29 cellular contexts compared by ENCODE assay signal in the genomic region with DNA sequence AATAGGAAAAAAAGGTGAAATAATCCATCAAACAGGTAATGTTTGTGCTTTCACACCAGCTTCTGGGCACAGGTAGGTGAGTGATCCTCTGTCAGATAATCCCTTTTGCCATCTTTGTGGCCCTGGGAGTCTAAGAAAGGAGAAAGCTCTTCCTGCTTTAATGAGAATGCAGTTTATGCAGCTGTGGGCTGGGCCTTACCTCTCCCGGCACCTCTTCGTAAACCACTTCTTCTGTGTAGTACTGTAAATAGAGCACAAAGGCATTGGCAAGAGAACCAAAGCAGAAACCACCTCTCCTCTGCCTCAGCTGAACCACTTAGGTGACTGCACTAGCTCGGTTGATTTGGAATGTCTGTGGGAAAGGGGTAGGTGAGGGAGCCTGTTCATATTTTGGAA. TPM values are rescaled to one million over a fixed set of nuclear protein-coding genes. Genes with fewer than 3 reads are reported as not detected.
A peak's percentile ranks its signal among the peaks of the same experiment; 100 is the strongest.
DNase-seq lines count a peak whose midpoint lies in the region; ATAC-seq and TF ChIP-seq lines count a peak whose summit lies in the region.
"Had no signal": no experiment of that assay in that cellular context is flagged by ENCODE, and none has a peak within 500 bp of the region (broad histone marks: within the 10 kb centered on the region; RNA-seq: fewer than 3 reads in every experiment).

No MANE protein-coding gene starts in this region.

- no peak overlapping the region for H3K14ac ChIP-seq in mesenchymal stem cell (ENCODE audit: low read length in 2 of 2)

- no peaks in the 10 kb centered on the region for H3K9me3 ChIP-seq in mesenchymal stem cell (ENCODE audit: control insufficient read depth, low read length)
- H3K9me3 ChIP-seq: breast epithelium, MG63, thoracic aorta, uterus had no signal

- 90% methylated on average over 3 of the region's 3 CpGs for WGBS in mesenchymal stem cell

- no peaks in the 10 kb centered on the region for H3K27me3 ChIP-seq in mesenchymal stem cell (ENCODE audit: control insufficient read depth in 1 of 2, insufficient read depth in 1 of 2, low read length in 2 of 2)
- H3K27me3 ChIP-seq: breast epithelium, MG63, uterus had no signal

- no peak overlapping the region for H2BK120ac ChIP-seq in mesenchymal stem cell (ENCODE audit: low read depth, low read length)

- no peak overlapping the region for H2AFZ ChIP-seq in mesenchymal stem cell (ENCODE audit: low read depth, low read length)
- H2AFZ ChIP-seq: parathyroid adenoma had no signal

- H3K4me3 ChIP-seq in mesenchymal stem cell (ENCODE audit: insufficient read depth in 1 of 2, low read depth in 1 of 2, low read length in 2 of 2): no peak overlapping the region
- H3K4me3 ChIP-seq: breast epithelium, MG63, thoracic aorta, uterus had no signal

- no peak overlapping the region for H2AK5ac ChIP-seq in mesenchymal stem cell (ENCODE audit: low read length, severe bottlenecking)

- no peaks in the 10 kb centered on the region for H3K9me3 Mint-ChIP-seq in type B pancreatic cell
- H3K9me3 Mint-ChIP-seq: CD4-positive, CD25-positive, alpha-beta regulatory T cell; stimulated activated naive CD8-positive, alpha-beta T cell treated with anti-CD3 and anti-CD28 coated beads, Interleukin-15, amount 100 ng/mL, for 72 hours; T-helper 2 cell treated with Interferon-gamma antibody and Interleukin-4, amounts not matched to agents 5 μg/mL and 100 μg/mL, for 36 hours had no signal

- no peak overlapping the region for H3K18ac ChIP-seq in mesenchymal stem cell (ENCODE audit: low read depth in 1 of 2, low read length in 2 of 2)

- no peak overlapping the region for H3K27ac ChIP-seq in mesenchymal stem cell (ENCODE audit: low read length, poor library complexity, severe bottlenecking)
- H3K27ac ChIP-seq: breast epithelium, KMS-11, parathyroid adenoma, thoracic aorta, uterus had no signal

- H3K4me3 Mint-ChIP-seq in type B pancreatic cell: no peak overlapping the region
- H3K4me3 Mint-ChIP-seq: activated CD4-positive, alpha-beta T cell treated with anti-CD3 and anti-CD28 coated beads for 36 hours; activated CD8-positive, alpha-beta T cell treated with anti-CD3 and anti-CD28 coated beads, Interleukin-2, amount 10 ng/mL, durations not matched to agents 7 days and 5 days; activated T-helper 17 cell treated with anti-CD3 and anti-CD28 coated beads, Interleukin-2, amount 50 U/mL, for 72 hours; CD4-positive, CD25-positive, alpha-beta regulatory T cell; stimulated activated naive CD8-positive, alpha-beta T cell treated with anti-CD3 and anti-CD28 coated beads, Interleukin-15, amount 100 ng/mL, for 72 hours; T-helper 2 cell treated with Interferon-gamma antibody and Interleukin-4, amounts not matched to agents 5 μg/mL and 100 μg/mL, for 36 hours had no signal

- no peak overlapping the region for H4K8ac ChIP-seq in mesenchymal stem cell (ENCODE audit: low read length)

- ATAC-seq in GM19467 (IDR thresholded peaks at IDR 0.05; ENCODE audit: unreplicated experiment): no peak
- ATAC-seq: activated CD4-positive, alpha-beta T cell treated with anti-CD3 and anti-CD28 coated beads for 36 hours; activated CD8-positive, alpha-beta T cell treated with anti-CD3 and anti-CD28 coated beads, Interleukin-2, amount 10 ng/mL, durations not matched to agents 7 days and 5 days; activated T-helper 17 cell treated with anti-CD3 and anti-CD28 coated beads, Interleukin-2, amount 50 U/mL, for 72 hours; right cardiac atrium; stimulated activated naive CD8-positive, alpha-beta T cell treated with anti-CD3 and anti-CD28 coated beads, Interleukin-15, amount 100 ng/mL, for 72 hours had no signal

- H3K4ac ChIP-seq in mesenchymal stem cell (ENCODE audit: low read depth in 1 of 2, low read length in 2 of 2): no peak overlapping the region

- H3K23ac ChIP-seq in mesenchymal stem cell (ENCODE audit: low read length in 2 of 2): no peak overlapping the region

- TF ChIP-seq CTCF in type B pancreatic cell (conservative IDR thresholded peaks at IDR 0.05): no peak

- peak overlapping the region; percentile 91 for H3K27ac Mint-ChIP-seq in type B pancreatic cell
- H3K27ac Mint-ChIP-seq: activated CD4-positive, alpha-beta T cell treated with anti-CD3 and anti-CD28 coated beads for 36 hours; activated CD8-positive, alpha-beta T cell treated with anti-CD3 and anti-CD28 coated beads, Interleukin-2, amount 10 ng/mL, durations not matched to agents 7 days and 5 days; activated T-helper 17 cell treated with anti-CD3 and anti-CD28 coated beads, Interleukin-2, amount 50 U/mL, for 72 hours; CD4-positive, CD25-positive, alpha-beta regulatory T cell; stimulated activated naive CD8-positive, alpha-beta T cell treated with anti-CD3 and anti-CD28 coated beads, Interleukin-15, amount 100 ng/mL, for 72 hours; T-helper 2 cell treated with Interferon-gamma antibody and Interleukin-4, amounts not matched to agents 5 μg/mL and 100 μg/mL, for 36 hours had no signal

- H3K9ac ChIP-seq in mesenchymal stem cell (ENCODE audit: low read length): no peak overlapping the region
- H3K9ac ChIP-seq: KMS-11, parathyroid adenoma had no signal

- H3K27me3 Mint-ChIP-seq in type B pancreatic cell: no peaks in the 10 kb centered on the region
- H3K27me3 Mint-ChIP-seq: stimulated activated naive CD8-positive, alpha-beta T cell treated with anti-CD3 and anti-CD28 coated beads, Interleukin-15, amount 100 ng/mL, for 72 hours had no signal

- DNase-seq in NCI-H510A treated with DMSO at 0.1 percent for 48 hours (lab: John Stamatoyannopoulos, UW) (peak; percentile 42), NCI-H510A (lab: John Stamatoyannopoulos, UW) (no peak), NCI-H2029 (lab: John Stamatoyannopoulos, UW) (peak; percentile 20), mesenchymal stem cell (no peak), type B pancreatic cell (ENCODE audit: extremely low spot score, unreplicated experiment) (no peak), cerebellum (ENCODE audit: low spot score) (no peak)
- DNase-seq in activated CD4-positive, alpha-beta T cell treated with anti-CD3 and anti-CD28 coated beads, Interleukin-2, amount 50 U/mL, for 4 hours: no peak
- DNase-seq: activated CD4-positive, alpha-beta T cell treated with anti-CD3 and anti-CD28 coated beads for 36 hours; activated CD8-positive, alpha-beta T cell treated with anti-CD3 and anti-CD28 coated beads, Interleukin-2, amount 10 ng/mL, durations not matched to agents 7 days and 5 days; activated naive CD4-positive, alpha-beta T cell treated with anti-CD3 and anti-CD28 coated beads, Interleukin-2, amount 50 U/mL, for 16 hours; CD4-positive, CD25-positive, alpha-beta regulatory T cell; hippocampal formation; left cardiac atrium; MG63; NCI-H1417 treated with DMSO at 0.1 percent for 48 hours; NCI-H226; right cardiac atrium; SIG-M5; stimulated activated CD4-positive, alpha-beta T cell treated with anti-CD3 and anti-CD28 coated beads, Interleukin-2, amount 100 ng/mL, for 24 hours; stimulated activated naive CD8-positive, alpha-beta T cell treated with anti-CD3 and anti-CD28 coated beads, Interleukin-15, amount 100 ng/mL, for 72 hours; uterus had no signal

- no peak overlapping the region for H2BK12ac ChIP-seq in mesenchymal stem cell (ENCODE audit: low read length in 2 of 2)

- H3K79me1 ChIP-seq in mesenchymal stem cell (replicated peaks; ENCODE audit: low read length, poor library complexity, severe bottlenecking): no peaks in the 10 kb centered on the region

- H3K4me1 ChIP-seq in mesenchymal stem cell (ENCODE audit: control insufficient read depth, insufficient read depth, low read depth, low read length): no peaks in the 10 kb centered on the region
- H3K4me1 ChIP-seq: breast epithelium, parathyroid adenoma, uterus had no signal

- H3K4me2 ChIP-seq in mesenchymal stem cell (ENCODE audit: low read length, poor library complexity, severe bottlenecking): peak overlapping the region; percentile 28
- H3K4me2 ChIP-seq: KMS-11 had no signal

- no peak overlapping the region for H2BK15ac ChIP-seq in mesenchymal stem cell (ENCODE audit: low read depth, poor library complexity, severe bottlenecking)

- H3K4me1 Mint-ChIP-seq in type B pancreatic cell (ENCODE audit: unreplicated experiment): peaks cover 22% of the 10 kb centered on the region
- H3K4me1 Mint-ChIP-seq: activated CD4-positive, alpha-beta T cell treated with anti-CD3 and anti-CD28 coated beads for 36 hours; activated T-helper 17 cell treated with anti-CD3 and anti-CD28 coated beads, Interleukin-2, amount 50 U/mL, for 72 hours; stimulated activated naive CD8-positive, alpha-beta T cell treated with anti-CD3 and anti-CD28 coated beads, Interleukin-15, amount 100 ng/mL, for 72 hours had no signal

- no peak overlapping the region for H4K91ac ChIP-seq in mesenchymal stem cell (ENCODE audit: low read length)

- H2BK5ac ChIP-seq in mesenchymal stem cell (ENCODE audit: low read depth, low read length, poor library complexity, severe bottlenecking): no peak overlapping the region

- no peaks in the 10 kb centered on the region for H3K36me3 ChIP-seq in mesenchymal stem cell (ENCODE audit: control insufficient read depth in 1 of 2, insufficient read depth in 2 of 2, low read depth in 1 of 2, low read length in 2 of 2)
- H3K36me3 ChIP-seq: breast epithelium, MG63, thoracic aorta, uterus had no signal

- H3K36me3 Mint-ChIP-seq in type B pancreatic cell: no peaks in the 10 kb centered on the region

RNA-seq across cellular contexts. Expression of gene NEB, which starts 4.9 kb away (rescaled TPM):
- polyA plus RNA-seq in mesenchymal stem cell (2013, experiment 1 of 2): 0.04 TPM
- 0.03 TPM for polyA plus RNA-seq in mesenchymal stem cell (2013, experiment 2 of 2)
- total RNA-seq in type B pancreatic cell (ENCODE audit: low replicate concordance) (1.6 and 5.0 TPM in 2 replicates), cerebellum (3.9 TPM)
- total RNA-seq: A172 had no signal

Comparison
In these comparisons a context has a peak if more than half of its experiments do, and no peak if none do; other contexts are left out.
1. DNase-seq: peak in NCI-H510A treated with DMSO at 0.1 percent for 48 hours (single experiment) and NCI-H2029 (single experiment); none in NCI-H510A (single experiment), mesenchymal stem cell (single experiment), type B pancreatic cell (single experiment), cerebellum (single experiment) and activated CD4-positive, alpha-beta T cell treated with anti-CD3 and anti-CD28 coated beads, Interleukin-2, amount 50 U/mL, for 4 hours (0 of 2).